16 cellular contexts compared by ENCODE assay signal in genomic region chr17:27543958-27544349, GRCh38.
DNase-seq lines count a peak whose midpoint lies in the region; ATAC-seq, FAIRE-seq and TF ChIP-seq lines count a peak whose summit lies in the region.
"Had no signal": no experiment of that assay in that cellular context is flagged by ENCODE, and none has a peak within 500 bp of the region (broad histone marks: within the 10 kb centered on the region; RNA-seq: fewer than 3 reads in every experiment).

No MANE protein-coding gene starts in this region.

- H3K27me3 ChIP-seq in HepG2 (ENCODE audit: control insufficient read depth in 1 of 2, insufficient read depth in 2 of 2, low read length in 2 of 2) (no peaks in the 10 kb centered on the region), right lobe of liver (no peaks in the 10 kb centered on the region), body of pancreas (no peaks in the 10 kb centered on the region)
- H3K27me3 ChIP-seq: dorsolateral prefrontal cortex, gastroesophageal sphincter, SJSA1 had no signal

- H3K4me1 Mint-ChIP-seq in T-helper 17 cell = peaks cover 45% of the 10 kb centered on the region
- H3K4me1 Mint-ChIP-seq in stimulated activated naive CD8-positive, alpha-beta T cell treated with anti-CD3 and anti-CD28 coated beads, Interleukin-15, amount 100 ng/mL, for 72 hours = peaks cover 88% of the 10 kb centered on the region

- ATAC-seq in HepG2 (no peak), right lobe of liver (no peak), T-helper 17 cell (no peak), body of pancreas (no peak), GM19324 (IDR thresholded peaks at IDR 0.05; ENCODE audit: low FRiP score, unreplicated experiment) (no peak)
- no peak for ATAC-seq in stimulated activated naive CD8-positive, alpha-beta T cell treated with anti-CD3 and anti-CD28 coated beads, Interleukin-15, amount 100 ng/mL, for 72 hours
- ATAC-seq: gastroesophageal sphincter, sciatic nerve had no signal

- no peak for TF ChIP-seq EP300 in HepG2 (IDR thresholded peaks at IDR 0.05; ENCODE audit: low read depth in 2 of 2, low read length in 2 of 2)
- TF ChIP-seq EP300 in HepG2 (CRISPR knock-in tag; IDR thresholded peaks at IDR 0.05; ENCODE audit: borderline replicate concordance) = no peak

- TF ChIP-seq RAD21 in HepG2 (CRISPR knock-in tag; IDR thresholded peaks at IDR 0.05) = no peak

- peaks cover 24% of the 10 kb centered on the region for H3K79me2 ChIP-seq in HepG2 (ENCODE audit: insufficient read depth, low read length)

- H3K27ac ChIP-seq in HepG2 (ENCODE audit: extremely low read length, insufficient read depth, low read length) (no peak overlapping the region), right lobe of liver (no peak overlapping the region), body of pancreas (peak overlapping the region; percentile 48 to 98 (median 96))
- H3K27ac ChIP-seq: gastroesophageal sphincter, PC-9, SJSA1, thoracic aorta had no signal

- H4K20me1 ChIP-seq in HepG2 (ENCODE audit: insufficient read depth, low read length) = peaks cover 4% of the 10 kb centered on the region; the same call in 1 of the 2 replicates

- H3K4me1 ChIP-seq in HepG2 (ENCODE audit: insufficient read depth, low read length) (peaks cover 70% of the 10 kb centered on the region), right lobe of liver (peaks cover 0 to 15% (median 0%) of the 10 kb centered on the region in 4 donors), body of pancreas (peaks cover 97% of the 10 kb centered on the region)

- TF ChIP-seq CTCF in HepG2 (CRISPR knock-in tag; IDR thresholded peaks at IDR 0.05) = no peak
- TF ChIP-seq CTCF in right lobe of liver (IDR thresholded peaks at IDR 0.05) = no peak
- no peak for TF ChIP-seq CTCF in body of pancreas (IDR thresholded peaks at IDR 0.05)
- TF ChIP-seq CTCF in GM10266 (IDR thresholded peaks at IDR 0.05; ENCODE audit: control insufficient read depth, insufficient read depth, low read depth, missing control alignments) = no peak

- no peaks in the 10 kb centered on the region for H3K27me3 Mint-ChIP-seq in T-helper 17 cell
- no peaks in the 10 kb centered on the region for H3K27me3 Mint-ChIP-seq in stimulated activated naive CD8-positive, alpha-beta T cell treated with anti-CD3 and anti-CD28 coated beads, Interleukin-15, amount 100 ng/mL, for 72 hours

- H3K27ac Mint-ChIP-seq in T-helper 17 cell = peak overlapping the region; percentile 89
- H3K27ac Mint-ChIP-seq in stimulated activated naive CD8-positive, alpha-beta T cell treated with anti-CD3 and anti-CD28 coated beads, Interleukin-15, amount 100 ng/mL, for 72 hours = peak overlapping the region; percentile 91 to 98

- H3K9ac ChIP-seq in HepG2 (ENCODE audit: insufficient read depth, low read depth, low read length) = no peak overlapping the region

- H3K4me3 ChIP-seq in HepG2 (replicated peaks in 1 of 3; ENCODE audit: insufficient read depth in 1 of 3, low read depth in 2 of 3, low read length in 3 of 3) (no peak overlapping the region), right lobe of liver (no peak overlapping the region), body of pancreas (no peak overlapping the region)
- H3K4me3 ChIP-seq: dorsolateral prefrontal cortex, gastroesophageal sphincter, PC-9, SJSA1, thoracic aorta had no signal

- intact Hi-C loops in HepG2 (cut with micrococcal nuclease; ENCODE audit: unreplicated experiment) = no loop called here
- intact Hi-C loops in right lobe of liver (cut with DNase I) = no loop called here
- intact Hi-C loops in body of pancreas (cut with DNase I) = no loop called here

- no TSS peak for BruUV-seq in HepG2 (replicated peaks; lab: Mats Ljungman, UMichigan)

- H3K4me3 Mint-ChIP-seq in T-helper 17 cell = no peak overlapping the region
- H3K4me3 Mint-ChIP-seq in stimulated activated naive CD8-positive, alpha-beta T cell treated with anti-CD3 and anti-CD28 coated beads, Interleukin-15, amount 100 ng/mL, for 72 hours = peak overlapping the region; percentile 29 to 37

- in situ Hi-C loops in HepG2 (cut with HindIII; ENCODE audit: extremely low pct_ligation_motif_present, low pct_unique_long_range_greater_than_20kb) = no loop called here

- no peaks in the 10 kb centered on the region for H3K36me3 ChIP-seq in HepG2 (replicated peaks in 1 of 2; ENCODE audit: control insufficient read depth in 1 of 2, insufficient read depth in 2 of 2, low read length in 2 of 2)
- no peaks in the 10 kb centered on the region for H3K36me3 ChIP-seq in right lobe of liver
- H3K36me3 ChIP-seq in body of pancreas (replicated peaks in 1 of 2; ENCODE audit: insufficient read depth in 1 of 2, low read depth in 2 of 2) = no peaks in the 10 kb centered on the region
- H3K36me3 ChIP-seq: gastroesophageal sphincter, SJSA1, thoracic aorta had no signal

- POLR2A ChIA-PET in HepG2 (lab: Yijun Ruan, JAX) = no interaction called here

- no peaks in the 10 kb centered on the region for H3K9me3 ChIP-seq in HepG2 (ENCODE audit: low read length)
- H3K9me3 ChIP-seq in right lobe of liver = no peaks in the 10 kb centered on the region
- H3K9me3 ChIP-seq in T-helper 17 cell (ENCODE audit: control insufficient read depth, low read length, poor library complexity, severe bottlenecking) = no peaks in the 10 kb centered on the region
- H3K9me3 ChIP-seq in body of pancreas = no peaks in the 10 kb centered on the region
- H3K9me3 ChIP-seq: gastroesophageal sphincter, SJSA1, thoracic aorta had no signal

- FAIRE-seq in HepG2 (lab: Jason Lieb, UNC) = no peak
- FAIRE-seq: bronchial epithelial cell had no signal

- no peak for DNase-seq in HepG2 (ENCODE audit: low spot score)
- DNase-seq in right lobe of liver = no peak
- no peak for DNase-seq in T-helper 17 cell
- no peak for DNase-seq in body of pancreas
- no peak for DNase-seq in stimulated activated naive CD8-positive, alpha-beta T cell treated with anti-CD3 and anti-CD28 coated beads, Interleukin-15, amount 100 ng/mL, for 72 hours
- DNase-seq in GM10266 (ENCODE audit: extremely low spot score) = no peak
- DNase-seq in activated gamma-delta T cell (lab: John Stamatoyannopoulos, UW) = no peak
- DNase-seq: dorsolateral prefrontal cortex, NCI-H1092 had no signal

- H3K9me3 Mint-ChIP-seq in stimulated activated naive CD8-positive, alpha-beta T cell treated with anti-CD3 and anti-CD28 coated beads, Interleukin-15, amount 100 ng/mL, for 72 hours = no peaks in the 10 kb centered on the region

- H3K4me2 ChIP-seq in HepG2 (ENCODE audit: low read depth, low read length) = no peak overlapping the region
- H3K4me2 ChIP-seq: PC-9 had no signal

- H2AFZ ChIP-seq in HepG2 (ENCODE audit: low read length) = no peak overlapping the region
- H2AFZ ChIP-seq: PC-9 had no signal

- TF ChIP-seq POLR2A in HepG2 (IDR thresholded peaks at IDR 0.05; ENCODE audit: insufficient read depth in 1 of 2, low read depth in 2 of 2, low read length in 2 of 2) = no peak
- TF ChIP-seq POLR2A in right lobe of liver (IDR thresholded peaks at IDR 0.05) = no peak
- TF ChIP-seq POLR2A in body of pancreas (IDR thresholded peaks at IDR 0.05) = no peak

- CTCF ChIA-PET in HepG2 (lab: Yijun Ruan, JAX; ENCODE audit: low intra/inter-chr PET ratio, low total read pairs) = no interaction called here

- 95% methylated on average over 9 of the region's 9 CpGs for WGBS in HepG2 (ENCODE audit: low lambda C conversion rate)
- WGBS in right lobe of liver (ENCODE audit: insufficient coverage, low coverage, low lambda C conversion rate, missing lambda C conversion rate) = 90% methylated on average over 9 of the region's 9 CpGs
- 92 to 97% methylated on average over 9 of the region's 9 CpGs for WGBS in body of pancreas, 2 donors

- no peaks in the 10 kb centered on the region for H3K36me3 Mint-ChIP-seq in T-helper 17 cell (ENCODE audit: low read depth)

TF ChIP-seq in HepG2, 621 proteins besides CTCF, POLR2A, EP300 and RAD21:
- TF ChIP-seq TBP (CRISPR knock-in tag; IDR thresholded peaks at IDR 0.05) = no peak
- peak; percentile 84 for TF ChIP-seq ZNF629 (CRISPR knock-in tag; conservative IDR thresholded peaks at IDR 0.05)

Comparison
In these comparisons a context has a peak if more than half of its experiments do, and no peak if none do; other contexts are left out.
1. H3K27ac ChIP-seq: peak in body of pancreas (4 of 4); none in HepG2 (single experiment) and right lobe of liver (0 of 3).